Comparison of ENCODE assay signal across 1 cellular context in the genomic region with DNA sequence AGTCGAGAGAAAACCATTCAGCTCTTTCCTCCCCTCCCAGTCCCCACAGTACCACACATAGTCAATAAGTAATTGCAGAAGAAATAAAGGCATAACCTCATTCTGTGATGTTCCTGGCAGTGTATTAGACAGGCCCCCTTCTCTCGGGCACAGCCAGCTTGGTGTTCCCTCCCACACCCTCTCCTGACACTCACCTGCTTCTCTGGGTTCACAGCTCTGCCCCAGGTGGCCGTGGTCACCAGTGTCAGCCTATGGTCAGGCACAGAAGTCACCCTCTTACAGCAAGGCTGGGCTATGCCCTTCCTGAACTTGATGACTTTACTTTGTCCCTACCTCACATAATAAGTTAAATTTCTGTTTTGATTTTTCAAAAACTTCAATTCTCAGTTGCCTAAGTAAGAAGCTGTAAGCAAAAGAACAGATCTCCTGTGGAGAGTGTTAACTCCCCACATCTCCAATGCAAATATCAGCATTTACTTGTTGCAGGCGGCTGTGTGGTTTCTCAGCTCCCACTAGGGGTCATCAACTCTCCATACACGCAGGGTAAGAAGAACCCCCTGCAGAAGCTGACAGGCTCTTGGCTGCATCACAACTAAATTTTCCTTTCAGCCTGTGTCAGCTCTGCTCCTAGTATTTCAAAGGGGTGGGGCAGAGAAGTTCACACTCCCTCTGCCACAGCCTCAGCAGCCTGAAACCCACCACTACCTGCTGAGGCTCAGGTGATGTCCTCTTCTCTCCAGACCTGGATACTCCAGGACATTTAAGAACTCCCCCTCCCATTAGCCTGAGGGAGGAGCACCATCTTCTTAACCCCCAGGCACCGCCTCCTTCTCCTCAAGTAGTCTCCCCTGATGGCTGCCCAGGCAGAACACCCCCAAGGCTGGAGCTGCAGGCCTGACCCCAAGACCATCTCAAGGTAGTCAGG.
A peak's percentile ranks its signal among the peaks of the same experiment; 100 is the strongest.
TF ChIP-seq lines count a peak whose summit lies in the region.

No MANE protein-coding gene starts in this region.

TF ChIP-seq in GM23338, 12 proteins besides CTCF, POLR2A, EP300 and RAD21:
- TF ChIP-seq, protein P1, sequence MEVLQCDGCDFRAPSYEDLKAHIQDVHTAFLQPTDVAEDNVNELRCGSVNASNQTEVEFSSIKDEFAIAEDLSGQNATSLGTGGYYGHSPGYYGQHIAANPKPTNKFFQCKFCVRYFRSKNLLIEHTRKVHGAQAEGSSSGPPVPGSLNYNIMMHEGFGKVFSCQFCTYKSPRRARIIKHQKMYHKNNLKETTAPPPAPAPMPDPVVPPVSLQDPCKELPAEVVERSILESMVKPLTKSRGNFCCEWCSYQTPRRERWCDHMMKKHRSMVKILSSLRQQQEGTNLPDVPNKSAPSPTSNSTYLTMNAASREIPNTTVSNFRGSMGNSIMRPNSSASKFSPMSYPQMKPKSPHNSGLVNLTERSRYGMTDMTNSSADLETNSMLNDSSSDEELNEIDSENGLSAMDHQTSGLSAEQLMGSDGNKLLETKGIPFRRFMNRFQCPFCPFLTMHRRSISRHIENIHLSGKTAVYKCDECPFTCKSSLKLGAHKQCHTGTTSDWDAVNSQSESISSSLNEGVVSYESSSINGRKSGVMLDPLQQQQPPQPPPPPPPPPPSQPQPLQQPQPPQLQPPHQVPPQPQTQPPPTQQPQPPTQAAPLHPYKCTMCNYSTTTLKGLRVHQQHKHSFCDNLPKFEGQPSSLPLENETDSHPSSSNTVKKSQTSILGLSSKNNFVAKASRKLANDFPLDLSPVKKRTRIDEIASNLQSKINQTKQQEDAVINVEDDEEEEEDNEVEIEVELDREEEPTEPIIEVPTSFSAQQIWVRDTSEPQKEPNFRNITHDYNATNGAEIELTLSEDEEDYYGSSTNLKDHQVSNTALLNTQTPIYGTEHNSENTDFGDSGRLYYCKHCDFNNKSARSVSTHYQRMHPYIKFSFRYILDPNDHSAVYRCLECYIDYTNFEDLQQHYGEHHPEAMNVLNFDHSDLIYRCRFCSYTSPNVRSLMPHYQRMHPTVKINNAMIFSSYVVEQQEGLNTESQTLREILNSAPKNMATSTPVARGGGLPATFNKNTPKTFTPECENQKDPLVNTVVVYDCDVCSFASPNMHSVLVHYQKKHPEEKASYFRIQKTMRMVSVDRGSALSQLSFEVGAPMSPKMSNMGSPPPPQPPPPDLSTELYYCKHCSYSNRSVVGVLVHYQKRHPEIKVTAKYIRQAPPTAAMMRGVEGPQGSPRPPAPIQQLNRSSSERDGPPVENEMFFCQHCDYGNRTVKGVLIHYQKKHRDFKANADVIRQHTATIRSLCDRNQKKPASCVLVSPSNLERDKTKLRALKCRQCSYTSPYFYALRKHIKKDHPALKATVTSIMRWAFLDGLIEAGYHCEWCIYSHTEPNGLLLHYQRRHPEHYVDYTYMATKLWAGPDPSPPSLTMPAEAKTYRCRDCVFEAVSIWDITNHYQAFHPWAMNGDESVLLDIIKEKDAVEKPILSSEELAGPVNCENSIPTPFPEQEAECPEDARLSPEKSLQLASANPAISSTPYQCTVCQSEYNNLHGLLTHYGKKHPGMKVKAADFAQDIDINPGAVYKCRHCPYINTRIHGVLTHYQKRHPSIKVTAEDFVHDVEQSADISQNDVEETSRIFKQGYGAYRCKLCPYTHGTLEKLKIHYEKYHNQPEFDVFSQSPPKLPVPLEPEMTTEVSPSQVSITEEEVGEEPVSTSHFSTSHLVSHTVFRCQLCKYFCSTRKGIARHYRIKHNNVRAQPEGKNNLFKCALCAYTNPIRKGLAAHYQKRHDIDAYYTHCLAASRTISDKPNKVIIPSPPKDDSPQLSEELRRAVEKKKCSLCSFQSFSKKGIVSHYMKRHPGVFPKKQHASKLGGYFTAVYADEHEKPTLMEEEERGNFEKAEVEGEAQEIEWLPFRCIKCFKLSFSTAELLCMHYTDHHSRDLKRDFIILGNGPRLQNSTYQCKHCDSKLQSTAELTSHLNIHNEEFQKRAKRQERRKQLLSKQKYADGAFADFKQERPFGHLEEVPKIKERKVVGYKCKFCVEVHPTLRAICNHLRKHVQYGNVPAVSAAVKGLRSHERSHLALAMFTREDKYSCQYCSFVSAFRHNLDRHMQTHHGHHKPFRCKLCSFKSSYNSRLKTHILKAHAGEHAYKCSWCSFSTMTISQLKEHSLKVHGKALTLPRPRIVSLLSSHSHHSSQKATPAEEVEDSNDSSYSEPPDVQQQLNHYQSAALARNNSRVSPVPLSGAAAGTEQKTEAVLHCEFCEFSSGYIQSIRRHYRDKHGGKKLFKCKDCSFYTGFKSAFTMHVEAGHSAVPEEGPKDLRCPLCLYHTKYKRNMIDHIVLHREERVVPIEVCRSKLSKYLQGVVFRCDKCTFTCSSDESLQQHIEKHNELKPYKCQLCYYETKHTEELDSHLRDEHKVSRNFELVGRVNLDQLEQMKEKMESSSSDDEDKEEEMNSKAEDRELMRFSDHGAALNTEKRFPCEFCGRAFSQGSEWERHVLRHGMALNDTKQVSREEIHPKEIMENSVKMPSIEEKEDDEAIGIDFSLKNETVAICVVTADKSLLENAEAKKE (CRISPR knock-in tag; IDR thresholded peaks at IDR 0.05): peak; percentile 4; the same call in 1 of the 2 replicates
